ENCODE assay signal across 8 cellular contexts in the genomic region with DNA sequence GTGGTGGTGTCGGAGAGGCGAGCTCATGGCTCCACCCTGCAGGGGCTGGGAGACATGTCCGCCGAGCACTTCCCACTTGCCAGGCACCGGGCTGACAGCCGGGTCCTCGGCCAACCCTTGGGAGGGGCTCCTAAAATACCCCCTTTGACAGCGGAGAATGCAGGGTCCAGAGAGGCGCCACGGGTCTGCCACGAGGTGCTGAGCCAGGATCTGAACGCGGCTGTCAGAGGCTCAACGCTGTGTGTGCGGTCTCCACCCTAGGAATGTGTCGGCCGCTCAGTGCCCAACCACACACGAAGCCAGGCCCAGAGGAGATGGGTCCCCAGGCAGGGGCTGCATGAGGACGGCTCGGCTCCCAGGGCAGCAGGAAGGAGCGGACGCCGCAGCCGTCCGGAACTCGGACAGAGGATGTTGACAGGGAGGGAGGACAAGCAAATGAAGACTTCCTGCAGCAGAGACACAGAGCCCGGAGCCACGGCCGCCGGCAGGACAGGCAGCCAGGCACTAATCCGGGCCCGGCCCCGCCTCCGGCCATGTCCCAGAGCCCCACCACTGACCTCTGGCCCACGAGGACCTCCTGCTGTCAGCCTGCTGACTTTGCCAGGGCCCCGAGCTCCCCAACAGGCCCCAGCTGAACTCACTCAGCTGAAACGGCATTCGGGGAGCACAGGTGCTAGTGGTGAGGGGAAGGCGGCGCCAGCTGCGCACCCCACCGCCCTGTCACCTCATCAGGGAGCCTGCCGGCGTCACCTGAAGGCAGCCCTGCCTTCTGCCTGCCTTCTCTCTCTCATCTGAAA. TPM values are rescaled to one million over a fixed set of nuclear protein-coding genes. Genes with fewer than 3 reads are reported as not detected.
DNase-seq lines count a peak whose midpoint lies in the region; ATAC-seq and TF ChIP-seq lines count a peak whose summit lies in the region.

No MANE protein-coding gene starts in this region.

- TF ChIP-seq CTCF in Caco-2 (IDR thresholded peaks at IDR 0.05; ENCODE audit: insufficient read depth in 1 of 2, low read depth in 1 of 2, low read length in 1 of 2, severe bottlenecking in 1 of 2, unreplicated experiment in 1 of 2): no peak
- no peak for TF ChIP-seq CTCF in endodermal cell (conservative IDR thresholded peaks at IDR 0.05)

- CTCF ChIA-PET in Caco-2 (lab: Charles Lee): interaction anchor here (0.6 kb wide), 1 partner anchor 17 kb away, joined by 3 read pairs; no protein-coding TSS in a partner anchor

- no TSS peak for BruUV-seq in Caco-2 (replicated peaks; lab: Mats Ljungman, UMichigan)

- H3K4me1 ChIP-seq in Caco-2 (peaks cover 35% of the 10 kb centered on the region), endodermal cell (ENCODE audit: control insufficient read depth, insufficient read depth, low read length) (no peaks in the 10 kb centered on the region)

- POLR2A ChIA-PET in Caco-2 (lab: Charles Lee): no interaction called here

- H3K27me3 ChIP-seq in Caco-2 (replicated peaks; ENCODE audit: control insufficient read depth, insufficient read depth, low read length): no peaks in the 10 kb centered on the region
- H3K27me3 ChIP-seq in endodermal cell (ENCODE audit: control insufficient read depth, insufficient read depth, low read length, poor library complexity, severe bottlenecking): no peaks in the 10 kb centered on the region

- H3K27ac Mint-ChIP-seq in Caco-2 (ENCODE audit: unreplicated experiment) (peak overlapping the region; percentile 80), endodermal cell (no peak overlapping the region), naive B cell (peak overlapping the region; percentile 68 to 92 (median 86))

- WGBS in endodermal cell (ENCODE audit: insufficient coverage in 1 of 2, insufficient read length in 1 of 2), 2 experiments: 84 to 90% methylated on average over 26 to 44 of the region's 44 CpGs

- peaks cover 23% of the 10 kb centered on the region for H3K4me1 Mint-ChIP-seq in Caco-2 (ENCODE audit: low read depth, unreplicated experiment)
- peaks cover 10% of the 10 kb centered on the region for H3K4me1 Mint-ChIP-seq in endodermal cell
- H3K4me1 Mint-ChIP-seq in naive B cell: peaks cover 57 to 88% (median 76%) of the 10 kb centered on the region in 3 donors

- ATAC-seq in HG02981 (IDR thresholded peaks at IDR 0.05; ENCODE audit: unreplicated experiment) (peak; percentile 55), naive B cell (ENCODE audit: low read depth in 2 of 2) (peak; percentile 97 to 98)

- H3K4me3 ChIP-seq in Caco-2 (ENCODE audit: low read depth, low read length) (no peak overlapping the region), endodermal cell (ENCODE audit: low read length) (no peak overlapping the region)

- DNase-seq in Caco-2: no peak
- no peak for DNase-seq in endodermal cell
- peak; percentile 66 for DNase-seq in naive B cell
- no peak for DNase-seq in COLO829 (ENCODE audit: low spot score)
- DNase-seq in NCI-H2227 treated with DMSO at 0.1 percent for 48 hours (lab: John Stamatoyannopoulos, UW): no peak
- no peak for DNase-seq in NCI-H1694 (lab: John Stamatoyannopoulos, UW)
- no peak for DNase-seq in iPS-NIHi7 (ENCODE audit: extremely low spot score)

- H3K27me3 Mint-ChIP-seq in Caco-2 (ENCODE audit: insufficient read depth, unreplicated experiment): no peaks in the 10 kb centered on the region
- no peaks in the 10 kb centered on the region for H3K27me3 Mint-ChIP-seq in endodermal cell (ENCODE audit: insufficient read depth)
- H3K27me3 Mint-ChIP-seq in naive B cell: no peaks in the 10 kb centered on the region

- no peak overlapping the region for H3K9ac ChIP-seq in endodermal cell (ENCODE audit: extremely low read depth, low read length, poor library complexity, severe bottlenecking)

- no peaks in the 10 kb centered on the region for H3K9me3 Mint-ChIP-seq in Caco-2 (ENCODE audit: unreplicated experiment)
- H3K9me3 Mint-ChIP-seq in endodermal cell: no peaks in the 10 kb centered on the region
- H3K9me3 Mint-ChIP-seq in naive B cell: no peaks in the 10 kb centered on the region

- H3K36me3 ChIP-seq in Caco-2 (ENCODE audit: control insufficient read depth, insufficient read depth, low read length): no peaks in the 10 kb centered on the region
- H3K36me3 ChIP-seq in endodermal cell (ENCODE audit: control insufficient read depth, insufficient read depth, low read length): no peaks in the 10 kb centered on the region

- H3K27ac ChIP-seq in endodermal cell (ENCODE audit: low read depth, low read length): peak overlapping the region; percentile 60

- H3K36me3 Mint-ChIP-seq in Caco-2 (ENCODE audit: insufficient read depth, unreplicated experiment): peaks cover 24% of the 10 kb centered on the region
- no peaks in the 10 kb centered on the region for H3K36me3 Mint-ChIP-seq in endodermal cell (ENCODE audit: low read depth)
- H3K36me3 Mint-ChIP-seq in naive B cell: no peaks in the 10 kb centered on the region

- H3K4me3 Mint-ChIP-seq in Caco-2 (ENCODE audit: unreplicated experiment): no peak overlapping the region
- no peak overlapping the region for H3K4me3 Mint-ChIP-seq in endodermal cell
- peak overlapping the region; percentile 60 to 85 (median 73) for H3K4me3 Mint-ChIP-seq in naive B cell

- H3K9me3 ChIP-seq in Caco-2: no peaks in the 10 kb centered on the region
- no peaks in the 10 kb centered on the region for H3K9me3 ChIP-seq in endodermal cell (ENCODE audit: control insufficient read depth, low read length)

- intact Hi-C loops in Caco-2 (cut with micrococcal nuclease; ENCODE audit: unreplicated experiment): no loop called here

RNA-seq across cellular contexts. Expression of gene VAV2, which starts 12.8 kb away (rescaled TPM):
- total RNA-seq in Caco-2 (2022): 51.8 and 55.3 TPM in 2 replicates
- 10 to 100 TPM; 29.8 to 35.9 TPM for total RNA-seq in endodermal cell
- polyA plus RNA-seq in endodermal cell (2013, experiment 1 of 2): 35.5 TPM
- 31.9 TPM for polyA plus RNA-seq in endodermal cell (2013, experiment 2 of 2)
- polyA plus RNA-seq in naive B cell (ENCODE audit: low read depth in 6 of 6): 10 to 100 TPM in 5 of 6 donors, 1 to 10 TPM in 1; 5.7 to 33.3 (median 15.2) TPM

RNA-seq across cellular contexts. Expression of gene BRD3OS, which starts 46.0 kb away (rescaled TPM):
- total RNA-seq in Caco-2 (2022) (9.1 and 9.4 TPM in 2 replicates), endodermal cell (10 to 100 TPM; 19.0 to 26.5 TPM)
- 24.2 TPM for polyA plus RNA-seq in endodermal cell (2013, experiment 1 of 2)
- 19.7 TPM for polyA plus RNA-seq in endodermal cell (2013, experiment 2 of 2)
- polyA plus RNA-seq in naive B cell (ENCODE audit: low read depth in 6 of 6): 10 to 100 TPM; 31.3 to 45.1 (median 35.9) TPM

Comparison
In these comparisons a context has a peak if more than half of its experiments do, and no peak if none do; other contexts are left out.
1. H3K4me3 Mint-ChIP-seq: peak in naive B cell (8 of 8); none in Caco-2 (single experiment) and endodermal cell (single experiment).